18 cellular contexts compared by ENCODE assay signal in the genomic region with DNA sequence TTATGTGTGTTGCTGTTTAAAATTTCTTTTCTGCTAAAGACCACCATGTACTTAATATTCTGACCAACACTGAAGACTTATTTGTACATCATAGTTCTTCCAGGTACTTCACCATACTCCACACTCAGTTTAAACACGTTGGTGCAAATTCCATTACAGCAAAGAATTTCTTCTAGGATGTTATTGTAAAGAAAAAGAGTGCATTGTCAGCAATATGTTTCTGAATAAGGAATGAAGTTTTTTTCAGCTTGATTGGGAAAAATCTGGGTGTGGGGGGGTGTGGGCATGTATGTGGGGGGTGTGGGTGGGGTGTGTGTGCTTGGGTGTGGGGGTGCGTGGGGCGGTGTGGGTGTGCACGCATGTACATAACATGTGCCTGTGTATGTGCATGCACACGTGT.
A peak's percentile ranks its signal among the peaks of the same experiment; 100 is the strongest.
DNase-seq lines count a peak whose midpoint lies in the region; ATAC-seq, FAIRE-seq and TF ChIP-seq lines count a peak whose summit lies in the region.
"Had no signal": no experiment of that assay in that cellular context is flagged by ENCODE, and none has a peak within 500 bp of the region (broad histone marks: within the 10 kb centered on the region; RNA-seq: fewer than 3 reads in every experiment).

No MANE protein-coding gene starts in this region.

- H2BK12ac ChIP-seq in neuronal stem cell (ENCODE audit: low read length): no peak overlapping the region

- ATAC-seq in HepG2 (no peak), right lobe of liver (no peak), K562 (no peak), lower lobe of right lung (peak; percentile 41 to 42)

- H3K4me2 ChIP-seq in HepG2 (ENCODE audit: low read depth, low read length) (no peak overlapping the region), K562 (ENCODE audit: insufficient read depth, low read length) (no peak overlapping the region), neuronal stem cell (ENCODE audit: insufficient read depth, low read length, poor library complexity, severe bottlenecking) (no peak overlapping the region)

- H3K4ac ChIP-seq in neuronal stem cell (ENCODE audit: low read length): no peak overlapping the region

- TF ChIP-seq EP300 in HepG2 (IDR thresholded peaks at IDR 0.05; ENCODE audit: low read depth in 2 of 2, low read length in 2 of 2) (no peak), HepG2 (CRISPR knock-in tag; IDR thresholded peaks at IDR 0.05; ENCODE audit: borderline replicate concordance) (no peak), K562 (IDR thresholded peaks at IDR 0.05; ENCODE audit: low read length) (no peak)

- H2AK5ac ChIP-seq in neuronal stem cell (ENCODE audit: low read depth, low read length): no peak overlapping the region

- H3K4me3 ChIP-seq in HepG2 (replicated peaks in 1 of 3; ENCODE audit: insufficient read depth in 1 of 3, low read depth in 2 of 3, low read length in 3 of 3): no peak overlapping the region
- H3K4me3 ChIP-seq in right lobe of liver: no peak overlapping the region
- no peak overlapping the region for H3K4me3 ChIP-seq in K562
- no peak overlapping the region for H3K4me3 ChIP-seq in lower lobe of right lung
- H3K4me3 ChIP-seq in neuronal stem cell (ENCODE audit: low read length in 2 of 2): no peak overlapping the region

- no peak overlapping the region for H3K18ac ChIP-seq in neuronal stem cell (ENCODE audit: low read length)

- H4K20me1 ChIP-seq in HepG2 (ENCODE audit: insufficient read depth, low read length) (no peaks in the 10 kb centered on the region), K562 (replicated peaks; ENCODE audit: control insufficient read depth, insufficient read depth, low read length) (no peaks in the 10 kb centered on the region)

- TF ChIP-seq POLR2A in HepG2 (IDR thresholded peaks at IDR 0.05; ENCODE audit: insufficient read depth in 1 of 2, low read depth in 2 of 2, low read length in 2 of 2) (no peak), right lobe of liver (IDR thresholded peaks at IDR 0.05) (no peak), K562 (conservative IDR thresholded peaks at IDR 0.05) (no peak)

- CTCF ChIA-PET in HepG2 (lab: Yijun Ruan, JAX; ENCODE audit: low intra/inter-chr PET ratio, low total read pairs): no interaction called here
- CTCF ChIA-PET in K562 (lab: Yijun Ruan, JAX; ENCODE audit: low intra/inter-chr PET ratio): no interaction called here

- no peaks in the 10 kb centered on the region for H3K27me3 ChIP-seq in HepG2 (ENCODE audit: control insufficient read depth in 1 of 2, insufficient read depth in 2 of 2, low read length in 2 of 2)
- no peaks in the 10 kb centered on the region for H3K27me3 ChIP-seq in right lobe of liver
- no peaks in the 10 kb centered on the region for H3K27me3 ChIP-seq in K562 (ENCODE audit: control insufficient read depth in 2 of 2, insufficient read depth in 2 of 2, low read length in 2 of 2)
- no peaks in the 10 kb centered on the region for H3K27me3 ChIP-seq in lower lobe of right lung (ENCODE audit: low read depth)
- H3K27me3 ChIP-seq in neuronal stem cell (ENCODE audit: control insufficient read depth in 3 of 3, insufficient read depth in 3 of 3, low read depth in 1 of 3, low read length in 3 of 3): no peaks in the 10 kb centered on the region

- BruUV-seq in HepG2 (replicated peaks; lab: Mats Ljungman, UMichigan): no TSS peak
- BruUV-seq in K562 (replicated peaks; lab: Mats Ljungman, UMichigan): no TSS peak

- H3K79me2 ChIP-seq in HepG2 (ENCODE audit: insufficient read depth, low read length): no peaks in the 10 kb centered on the region
- no peaks in the 10 kb centered on the region for H3K79me2 ChIP-seq in K562 (ENCODE audit: control insufficient read depth, insufficient read depth, low read length)

- no peak overlapping the region for H3K14ac ChIP-seq in neuronal stem cell (ENCODE audit: low read length)

- H3K36me3 ChIP-seq in HepG2 (replicated peaks in 1 of 2; ENCODE audit: control insufficient read depth in 1 of 2, insufficient read depth in 2 of 2, low read length in 2 of 2) (no peaks in the 10 kb centered on the region), right lobe of liver (no peaks in the 10 kb centered on the region), K562 (ENCODE audit: control insufficient read depth, insufficient read depth, low read length) (no peaks in the 10 kb centered on the region), lower lobe of right lung (no peaks in the 10 kb centered on the region), neuronal stem cell (replicated peaks in 1 of 2; ENCODE audit: control insufficient read depth in 2 of 2, insufficient read depth in 2 of 2, low read length in 2 of 2) (no peaks in the 10 kb centered on the region)

- POLR2A ChIA-PET in HepG2 (lab: Yijun Ruan, JAX): no interaction called here
- POLR2A ChIA-PET in K562 (lab: Yijun Ruan, JAX): no interaction called here

- no peak overlapping the region for H2AFZ ChIP-seq in HepG2 (ENCODE audit: low read length)
- H2AFZ ChIP-seq in K562 (ENCODE audit: low read depth, low read length): no peak overlapping the region
- H2AFZ ChIP-seq in neuronal stem cell (ENCODE audit: low read length): no peak overlapping the region

- TF ChIP-seq RAD21 in HepG2 (CRISPR knock-in tag; IDR thresholded peaks at IDR 0.05): no peak
- no peak for TF ChIP-seq RAD21 in K562 (CRISPR knock-in tag; conservative IDR thresholded peaks at IDR 0.05 in 1 of 2, IDR thresholded peaks at IDR 0.05 in 1 of 2)

- no peak overlapping the region for H4K91ac ChIP-seq in neuronal stem cell (ENCODE audit: low read depth, low read length, poor library complexity)

- no peaks in the 10 kb centered on the region for H3K4me1 ChIP-seq in HepG2 (ENCODE audit: insufficient read depth, low read length)
- H3K4me1 ChIP-seq in right lobe of liver: no peaks in the 10 kb centered on the region
- H3K4me1 ChIP-seq in K562 (replicated peaks in 1 of 2; ENCODE audit: control insufficient read depth in 2 of 2, insufficient read depth in 2 of 2, low read length in 2 of 2): no peaks in the 10 kb centered on the region
- no peaks in the 10 kb centered on the region for H3K4me1 ChIP-seq in lower lobe of right lung
- peaks cover 2 to 4% of the 10 kb centered on the region in 2 donors for H3K4me1 ChIP-seq in neuronal stem cell (ENCODE audit: control insufficient read depth in 2 of 2, insufficient read depth in 1 of 2, low read depth in 1 of 2, low read length in 2 of 2)

- no peak overlapping the region for H2BK5ac ChIP-seq in neuronal stem cell (ENCODE audit: low read length)

- intact Hi-C loops in HepG2 (cut with micrococcal nuclease; ENCODE audit: unreplicated experiment) (no loop called here), right lobe of liver (cut with DNase I) (no loop called here), K562 (cut with micrococcal nuclease) (no loop called here), lower lobe of right lung (cut with DNase I) (no loop called here)

- TF ChIP-seq CTCF in HepG2 (CRISPR knock-in tag; IDR thresholded peaks at IDR 0.05) (no peak), right lobe of liver (IDR thresholded peaks at IDR 0.05) (no peak), K562 (IDR thresholded peaks at IDR 0.05 in 2 of 3, conservative IDR thresholded peaks at IDR 0.05 in 1 of 3; ENCODE audit: insufficient read depth in 2 of 3, low read depth in 1 of 3, low read length in 3 of 3) (no peak), lower lobe of right lung (IDR thresholded peaks at IDR 0.05) (no peak)

- in situ Hi-C loops in HepG2 (cut with HindIII; ENCODE audit: extremely low pct_ligation_motif_present, low pct_unique_long_range_greater_than_20kb) (no loop called here), K562 (cut with MboI) (no loop called here)

- H3K9me3 ChIP-seq in HepG2 (ENCODE audit: low read length) (no peaks in the 10 kb centered on the region), right lobe of liver (no peaks in the 10 kb centered on the region), K562 (replicated peaks; ENCODE audit: control insufficient read depth, insufficient read depth, low read depth, low read length) (no peaks in the 10 kb centered on the region), lower lobe of right lung (no peaks in the 10 kb centered on the region), neuronal stem cell (replicated peaks in 1 of 2; ENCODE audit: control insufficient read depth in 2 of 2, insufficient read depth in 1 of 2, low read depth in 1 of 2, low read length in 2 of 2) (no peaks in the 10 kb centered on the region)

- H3K79me1 ChIP-seq in neuronal stem cell (ENCODE audit: low read depth, low read length): no peaks in the 10 kb centered on the region

- no peak overlapping the region for H2BK120ac ChIP-seq in neuronal stem cell (ENCODE audit: low read depth, low read length)

- H3K9me1 ChIP-seq in K562 (ENCODE audit: control insufficient read depth, insufficient read depth, low read length): no peaks in the 10 kb centered on the region

- DNase-seq in HepG2 (ENCODE audit: low spot score) (no peak), right lobe of liver (no peak), K562 (ENCODE audit: extremely low read depth in 1 of 4, low spot score in 3 of 4) (no peak), lower lobe of right lung (no peak), caudate nucleus (lab: John Stamatoyannopoulos, UW) (no peak), T-helper 2 cell (no peak), neuronal stem cell (ENCODE audit: low spot score) (no peak)
- DNase-seq: 8988T; Calu3; CD4-positive, alpha-beta memory T cell; COR-L47; DMS53; DMS79 treated with DMSO at 0.1 percent for 48 hours; GF-D8; GOT3; H7; HCEC 1CT had no signal

- H4K8ac ChIP-seq in neuronal stem cell (ENCODE audit: low read depth, low read length): no peak overlapping the region

- no peak for FAIRE-seq in HepG2 (lab: Jason Lieb, UNC)
- FAIRE-seq in K562 (lab: Jason Lieb, UNC): no peak
- FAIRE-seq: GM12891 had no signal

- H3K23ac ChIP-seq in neuronal stem cell (ENCODE audit: low read depth, low read length, poor library complexity): no peak overlapping the region

- 93% methylated on average over 5 of the region's 5 CpGs for WGBS in HepG2 (ENCODE audit: low lambda C conversion rate)
- WGBS in right lobe of liver (ENCODE audit: insufficient coverage, low coverage, low lambda C conversion rate, missing lambda C conversion rate): 91% methylated on average over 4 of the region's 5 CpGs
- WGBS in K562 (ENCODE audit: insufficient coverage, low coverage, missing lambda C conversion rate): 60% methylated on average over 3 of the region's 5 CpGs
- no CpG with 5 or more reads among the region's 5 CpGs for WGBS in neuronal stem cell (ENCODE audit: extremely low coverage in 2 of 2, insufficient read length in 2 of 2, insufficient replicate concordance in 1 of 2), 2 donors

- H3K9ac ChIP-seq in HepG2 (ENCODE audit: insufficient read depth, low read depth, low read length) (no peak overlapping the region), K562 (ENCODE audit: insufficient read depth in 1 of 2, low read depth in 2 of 2, low read length in 2 of 2) (no peak overlapping the region), neuronal stem cell (ENCODE audit: low read depth, low read length, poor library complexity) (no peak overlapping the region)

- H3K27ac ChIP-seq in HepG2 (ENCODE audit: extremely low read length, insufficient read depth, low read length) (no peak overlapping the region), right lobe of liver (no peak overlapping the region), K562 (ENCODE audit: extremely low read depth, low read depth, low read length) (no peak overlapping the region), lower lobe of right lung (no peak overlapping the region), caudate nucleus (ENCODE audit: low read depth, low read length) (no peak overlapping the region), neuronal stem cell (replicated peaks; ENCODE audit: low read length) (no peak overlapping the region)

- H2BK15ac ChIP-seq in neuronal stem cell (ENCODE audit: low read length): no peak overlapping the region

Comparison
In these comparisons a context has a peak if more than half of its experiments do, and no peak if none do; other contexts are left out.
1. ATAC-seq: peak in lower lobe of right lung (2 of 2); none in HepG2 (single experiment), right lobe of liver (0 of 4) and K562 (single experiment).
2. Of the 241 proteins assayed by ChIP-seq in both HepG2 and K562: peak only in HepG2: MAFF; only in K562: none; in both: MAFK; in neither: 239.